1 cellular context compared by ENCODE assay signal in genomic region chr12:56375598-56376434, GRCh38.
TF ChIP-seq lines count a peak whose summit lies in the region.

No MANE protein-coding gene starts in this region.

TF ChIP-seq in WTC11, 78 proteins besides CTCF, POLR2A, EP300 and RAD21 (continued from another document):
- no peak for TF ChIP-seq ZNF425 (CRISPR knock-in tag; conservative IDR thresholded peaks at IDR 0.05)
